8 cellular contexts compared by ENCODE assay signal in the genomic region with DNA sequence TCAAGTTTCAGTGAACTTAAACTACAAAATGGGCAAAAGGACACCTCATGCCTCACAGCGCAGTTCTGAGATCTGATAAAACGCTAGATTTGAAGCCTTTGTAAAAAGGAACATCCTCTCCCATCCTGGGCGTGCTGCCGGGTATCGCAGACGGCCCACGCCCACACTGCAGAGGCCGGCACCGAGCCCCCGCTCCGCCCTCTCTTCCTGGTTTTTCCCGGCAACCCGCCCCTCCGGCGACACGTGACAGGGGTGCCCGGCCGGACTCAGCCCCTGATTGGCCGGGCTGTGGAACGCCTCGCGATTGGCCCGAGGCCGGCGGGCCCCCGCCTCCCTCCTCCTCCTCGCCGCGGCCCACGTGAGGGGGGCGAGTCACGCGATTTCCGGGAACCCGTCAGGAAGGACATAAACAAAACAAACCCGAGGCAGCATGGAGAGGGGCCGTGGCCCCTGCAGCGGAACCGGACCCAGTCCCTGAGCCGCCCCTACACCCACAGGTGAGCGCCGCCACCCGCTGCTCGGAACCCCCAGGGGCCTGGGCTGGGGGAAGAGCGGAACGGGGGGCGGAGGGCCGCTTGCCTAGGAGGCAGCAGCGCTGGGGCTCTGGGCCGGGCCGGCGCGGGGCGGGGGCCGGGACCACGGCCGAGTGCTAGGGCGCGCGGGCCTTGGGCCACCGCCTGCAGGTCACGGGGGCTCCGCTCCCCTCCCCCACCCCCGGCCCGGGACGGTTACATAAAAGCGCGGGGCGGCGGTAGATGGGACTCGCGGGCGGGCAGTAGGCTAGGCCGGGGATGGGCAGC.
DNase-seq lines count a peak whose midpoint lies in the region; ATAC-seq and TF ChIP-seq lines count a peak whose summit lies in the region.

Gene CREBRF (plus strand): TSS at position 370 of the 800 bp plus-strand sequence. CDS start 24,424 bp downstream, outside the sequence.

- ATAC-seq in GM18519 (IDR thresholded peaks at IDR 0.05; ENCODE audit: low FRiP score, unreplicated experiment), result peak; percentile 59
- ATAC-seq in HG03045 (IDR thresholded peaks at IDR 0.05; ENCODE audit: unreplicated experiment), result peak; percentile 75

- H3K27ac ChIP-seq in 22Rv1, result peak within 1 kb of the TSS; percentile 90

- DNase-seq in NCI-H2081 treated with DMSO at 0.1 percent for 48 hours (lab: John Stamatoyannopoulos, UW) (peak; percentile 58), T1000 (lab: John Stamatoyannopoulos, UW) (peak; percentile 94), astrocyte of the hippocampus (ENCODE audit: low read depth, low spot score) (peak; percentile 99), hippocampal formation (lab: John Stamatoyannopoulos, UW) (peak; percentile 90 to 92), retina (peak; percentile 97)

- TF ChIP-seq CTCF in 22Rv1 (IDR thresholded peaks at IDR 0.05), result no peak

Comparison
In these comparisons a context has a peak if more than half of its experiments do, and no peak if none do; other contexts are left out.
1. Peak in every context shown above with its lines: DNase-seq, ATAC-seq and H3K27ac ChIP-seq.